In genomic region chr3:147493666-147494065, GRCh38 we compare ENCODE assay signal across 17 cellular contexts.
DNase-seq lines count a peak whose midpoint lies in the region; ATAC-seq and TF ChIP-seq lines count a peak whose summit lies in the region.
"Had no signal": no experiment of that assay in that cellular context is flagged by ENCODE, and none has a peak within 500 bp of the region (broad histone marks: within the 10 kb centered on the region; RNA-seq: fewer than 3 reads in every experiment).

No MANE protein-coding gene starts in this region.

- no peaks in the 10 kb centered on the region for H3K36me3 ChIP-seq in colonic mucosa
- H3K36me3 ChIP-seq: BE2C had no signal

- DNase-seq in COLO668 (lab: John Stamatoyannopoulos, UW; ENCODE audit: unreplicated experiment) (peak; percentile 26), Daoy (ENCODE audit: low read depth) (peak; percentile 16), NCI-H2081 (lab: John Stamatoyannopoulos, UW) (peak; percentile 31 to 70), SK-MEL-5 (ENCODE audit: low read depth, low spot score) (peak; percentile 74), colonic mucosa (no peak), NCI-H526 treated with DMSO at 0.1 percent for 48 hours (lab: John Stamatoyannopoulos, UW) (no peak)
- DNase-seq: BE2C; CD8-positive, alpha-beta T cell; DMS79; IMR-90; Kasumi-1; NCI-H1694; NCI-H526 had no signal

- TF ChIP-seq CTCF in colonic mucosa (IDR thresholded peaks at IDR 0.05), result no peak

- no peaks in the 10 kb centered on the region for H3K27me3 ChIP-seq in colonic mucosa
- H3K27me3 ChIP-seq: BE2C had no signal

- H3K9ac ChIP-seq in colonic mucosa (ENCODE audit: low read depth in 2 of 2, low read length in 2 of 2), result no peak overlapping the region

- in situ Hi-C loops in SK-MEL-5 (cut with HindIII; ENCODE audit: low pct_unique_long_range_greater_than_20kb, low sequenced_read_pairs), result no loop called here

- H3K4me3 ChIP-seq in colonic mucosa, result no peak overlapping the region

- intact Hi-C loops in colonic mucosa (cut with DNase I), result no loop called here

- H3K27ac ChIP-seq in colonic mucosa, result no peak overlapping the region

- H3K9me3 ChIP-seq in colonic mucosa, result no peaks in the 10 kb centered on the region
- H3K9me3 ChIP-seq: BE2C had no signal

- ATAC-seq in GM21528 (IDR thresholded peaks at IDR 0.05; ENCODE audit: low FRiP score, unreplicated experiment), result no peak
- ATAC-seq in HG02973 (IDR thresholded peaks at IDR 0.05; ENCODE audit: unreplicated experiment), result no peak
- ATAC-seq: CD8-positive, alpha-beta T cell; Panc1; Right ventricle myocardium inferior had no signal

- no peaks in the 10 kb centered on the region for H3K4me1 ChIP-seq in colonic mucosa
- H3K4me1 ChIP-seq: BE2C had no signal

Comparison
In these comparisons a context has a peak if more than half of its experiments do, and no peak if none do; other contexts are left out.
1. DNase-seq: peak in COLO668 (single experiment), Daoy (single experiment), NCI-H2081 (2 of 2) and SK-MEL-5 (single experiment); none in colonic mucosa (single experiment) and NCI-H526 treated with DMSO at 0.1 percent for 48 hours (single experiment).